6 cellular contexts compared by ENCODE assay signal in the genomic region with DNA sequence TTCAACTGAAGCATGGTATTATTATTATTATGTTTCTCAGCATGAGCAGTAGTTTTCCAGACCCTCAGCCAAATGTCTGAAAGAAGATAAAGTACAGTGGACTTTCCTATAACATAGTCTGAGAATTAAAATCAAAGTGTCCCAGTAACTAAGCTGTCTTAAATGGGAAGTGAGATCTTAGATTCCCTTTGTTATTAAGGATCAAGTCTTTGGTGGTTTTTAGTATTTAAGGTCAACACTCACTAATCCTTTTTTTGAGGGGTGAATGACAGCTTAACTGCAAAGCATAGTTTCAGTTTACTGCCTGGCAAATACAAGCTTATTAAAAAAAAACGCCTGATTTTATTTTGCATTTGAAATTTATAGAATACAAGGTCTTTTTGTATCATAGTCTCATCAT.
"Had no signal": no experiment of that assay in that cellular context is flagged by ENCODE, and none has a peak within 500 bp of the region (broad histone marks: within the 10 kb centered on the region; RNA-seq: fewer than 3 reads in every experiment).

No MANE protein-coding gene starts in this region.

- H3K27ac Mint-ChIP-seq: GM23338, H9, IgD-negative memory B cell had no signal

- H2AFZ ChIP-seq: GM23338 had no signal

- H3K36me3 Mint-ChIP-seq: IgD-negative memory B cell had no signal

- H3K4me3 Mint-ChIP-seq: GM23338, H9, IgD-negative memory B cell had no signal

- H3K27me3 Mint-ChIP-seq: IgD-negative memory B cell had no signal

- DNase-seq: H9, HCEC 1CT, KBM-7 had no signal

- H3K27ac ChIP-seq: HL-60 had no signal

- H3K4me2 ChIP-seq: GM23338 had no signal

- H3K9me3 Mint-ChIP-seq: GM23338, H9, IgD-negative memory B cell had no signal

- H3K4me3 ChIP-seq: GM23338 had no signal
